ENCODE assay signal across 8 cellular contexts in the genomic region with DNA sequence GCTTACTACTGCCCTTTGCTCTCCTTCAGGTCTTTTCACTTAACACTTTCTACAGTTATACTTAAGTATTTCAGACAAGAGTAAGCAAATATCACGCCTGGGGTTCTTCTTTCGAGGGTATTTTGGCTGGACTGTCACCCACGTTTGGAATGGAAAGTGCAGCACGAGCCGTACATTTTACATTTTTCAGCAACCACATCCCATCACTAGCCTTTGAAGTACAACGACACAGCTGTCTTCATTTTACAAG. TPM values are rescaled to one million over a fixed set of nuclear protein-coding genes. Genes with fewer than 3 reads are reported as not detected.
DNase-seq lines count a peak whose midpoint lies in the region; ATAC-seq and TF ChIP-seq lines count a peak whose summit lies in the region.

No MANE protein-coding gene starts in this region.

- H3K27ac ChIP-seq in mesodermal cell (ENCODE audit: low read depth, low read length, severe bottlenecking) (peak overlapping the region; percentile 94), aorta (ENCODE audit: low read depth in 1 of 2, low read length in 2 of 2) (peak overlapping the region; percentile 80 to 99)

- ATAC-seq in stimulated activated naive CD8-positive, alpha-beta T cell treated with anti-CD3 and anti-CD28 coated beads, Interleukin-15, Interleukin-2, amounts not matched to agents 100 U/mL and 50 U/mL, for 24 hours: no peak
- peak; percentile 0 for ATAC-seq in aorta (ENCODE audit: low FRiP score)

- peaks cover 12% of the 10 kb centered on the region for H3K36me3 ChIP-seq in mesodermal cell (ENCODE audit: control insufficient read depth, insufficient read depth, low read length)
- H3K36me3 ChIP-seq in aorta (ENCODE audit: control insufficient read depth in 1 of 2, insufficient read depth in 2 of 2, low read length in 1 of 2): no peaks in the 10 kb centered on the region

- peaks cover 27% of the 10 kb centered on the region for H3K4me1 Mint-ChIP-seq in stimulated activated naive CD8-positive, alpha-beta T cell treated with anti-CD3 and anti-CD28 coated beads, Interleukin-15, Interleukin-2, amounts not matched to agents 100 ng/mL and 50 ng/mL, for 24 hours (ENCODE audit: low read depth)
- peaks cover 34% of the 10 kb centered on the region for H3K4me1 Mint-ChIP-seq in brain

- DNase-seq in stimulated activated naive CD8-positive, alpha-beta T cell treated with anti-CD3 and anti-CD28 coated beads, Interleukin-15, Interleukin-2, amounts not matched to agents 100 U/mL and 50 U/mL, for 24 hours: no peak
- DNase-seq in aorta: no peak
- no peak for DNase-seq in NCI-H345 treated with DMSO at 0.1 percent for 48 hours (lab: John Stamatoyannopoulos, UW; ENCODE audit: unreplicated experiment)
- no peak for DNase-seq in NCI-H774 (lab: John Stamatoyannopoulos, UW)
- no peak for DNase-seq in cerebellum (ENCODE audit: low spot score)

- H3K27me3 ChIP-seq in aorta (ENCODE audit: control insufficient read depth in 1 of 2, insufficient read depth in 2 of 2, low read length in 1 of 2): no peaks in the 10 kb centered on the region

- TF ChIP-seq CTCF in brain (conservative IDR thresholded peaks at IDR 0.05): no peak

- WGBS in mesodermal cell (ENCODE audit: insufficient coverage in 2 of 2), 2 experiments: 0 to 2% methylated on average over 3 to 6 of the region's 6 CpGs
- WGBS in aorta, 2 donors: 0% methylated on average over 6 of the region's 6 CpGs

- H3K27ac Mint-ChIP-seq in stimulated activated naive CD8-positive, alpha-beta T cell treated with anti-CD3 and anti-CD28 coated beads, Interleukin-15, Interleukin-2, amounts not matched to agents 100 ng/mL and 50 ng/mL, for 24 hours: peak overlapping the region; percentile 98
- peak overlapping the region; percentile 97 to 99 (median 98) for H3K27ac Mint-ChIP-seq in brain

- H3K9me3 ChIP-seq in mesodermal cell (ENCODE audit: control insufficient read depth, low read length) (no peaks in the 10 kb centered on the region), aorta (ENCODE audit: control insufficient read depth, low read length) (no peaks in the 10 kb centered on the region)

- intact Hi-C loops in aorta (cut with DNase I): loop anchor here (2.0 to 5.0 kb wide), 3 partner anchors 63 to 77 kb away; partner anchors contain the start of genes PPP2R3C (in 2 of the 2), SRP54 (in 2 of the 2) and PRORP (in 1 of the 2)

- peak overlapping the region; percentile 95 for H3K4me3 ChIP-seq in mesodermal cell (ENCODE audit: extremely low read depth, insufficient read depth, low read length, poor library complexity, severe bottlenecking)
- H3K4me3 ChIP-seq in aorta (ENCODE audit: low read length in 2 of 2): peak overlapping the region; percentile 50 to 80

- peak overlapping the region; percentile 99 for H3K4me3 Mint-ChIP-seq in stimulated activated naive CD8-positive, alpha-beta T cell treated with anti-CD3 and anti-CD28 coated beads, Interleukin-15, Interleukin-2, amounts not matched to agents 100 ng/mL and 50 ng/mL, for 24 hours
- peak overlapping the region; percentile 93 to 99 (median 96) for H3K4me3 Mint-ChIP-seq in brain

- no peaks in the 10 kb centered on the region for H3K27me3 Mint-ChIP-seq in stimulated activated naive CD8-positive, alpha-beta T cell treated with anti-CD3 and anti-CD28 coated beads, Interleukin-15, Interleukin-2, amounts not matched to agents 100 ng/mL and 50 ng/mL, for 24 hours
- peaks cover 10% of the 10 kb centered on the region for H3K27me3 Mint-ChIP-seq in brain

- H3K36me3 Mint-ChIP-seq in stimulated activated naive CD8-positive, alpha-beta T cell treated with anti-CD3 and anti-CD28 coated beads, Interleukin-15, Interleukin-2, amounts not matched to agents 100 ng/mL and 50 ng/mL, for 24 hours (ENCODE audit: low read depth): peaks cover 24% of the 10 kb centered on the region
- H3K36me3 Mint-ChIP-seq in brain: peaks cover 21% of the 10 kb centered on the region

- H3K9me3 Mint-ChIP-seq in stimulated activated naive CD8-positive, alpha-beta T cell treated with anti-CD3 and anti-CD28 coated beads, Interleukin-15, Interleukin-2, amounts not matched to agents 100 ng/mL and 50 ng/mL, for 24 hours: no peaks in the 10 kb centered on the region
- H3K9me3 Mint-ChIP-seq in brain: no peaks in the 10 kb centered on the region

- H3K4me1 ChIP-seq in mesodermal cell (ENCODE audit: control insufficient read depth, insufficient read depth, low read length, poor library complexity, severe bottlenecking) (no peaks in the 10 kb centered on the region), aorta (ENCODE audit: control insufficient read depth in 1 of 2, insufficient read depth in 2 of 2, low read length in 2 of 2) (peaks cover 0 to 6% of the 10 kb centered on the region in 2 donors)

RNA-seq across cellular contexts. Expression of gene FAM177A1, which starts 0.3 kb away (rescaled TPM):
- 53.2 TPM for polyA plus RNA-seq in brain (ENCODE audit: insufficient read depth, low read depth, low replicate concordance)
- 43.0 TPM for polyA plus RNA-seq in mesodermal cell (2013, experiment 1 of 2)
- 50.1 TPM for polyA plus RNA-seq in mesodermal cell (2013, experiment 2 of 2)
- 10 to 100 TPM; 70.7 to 94.0 TPM for total RNA-seq in aorta
- 10 to 100 TPM; 72.4 to 96.4 TPM for polyA plus RNA-seq in aorta
- total RNA-seq in cerebellum: 37.6 TPM
